ENCODE assay signal across 8 cellular contexts in the genomic region with DNA sequence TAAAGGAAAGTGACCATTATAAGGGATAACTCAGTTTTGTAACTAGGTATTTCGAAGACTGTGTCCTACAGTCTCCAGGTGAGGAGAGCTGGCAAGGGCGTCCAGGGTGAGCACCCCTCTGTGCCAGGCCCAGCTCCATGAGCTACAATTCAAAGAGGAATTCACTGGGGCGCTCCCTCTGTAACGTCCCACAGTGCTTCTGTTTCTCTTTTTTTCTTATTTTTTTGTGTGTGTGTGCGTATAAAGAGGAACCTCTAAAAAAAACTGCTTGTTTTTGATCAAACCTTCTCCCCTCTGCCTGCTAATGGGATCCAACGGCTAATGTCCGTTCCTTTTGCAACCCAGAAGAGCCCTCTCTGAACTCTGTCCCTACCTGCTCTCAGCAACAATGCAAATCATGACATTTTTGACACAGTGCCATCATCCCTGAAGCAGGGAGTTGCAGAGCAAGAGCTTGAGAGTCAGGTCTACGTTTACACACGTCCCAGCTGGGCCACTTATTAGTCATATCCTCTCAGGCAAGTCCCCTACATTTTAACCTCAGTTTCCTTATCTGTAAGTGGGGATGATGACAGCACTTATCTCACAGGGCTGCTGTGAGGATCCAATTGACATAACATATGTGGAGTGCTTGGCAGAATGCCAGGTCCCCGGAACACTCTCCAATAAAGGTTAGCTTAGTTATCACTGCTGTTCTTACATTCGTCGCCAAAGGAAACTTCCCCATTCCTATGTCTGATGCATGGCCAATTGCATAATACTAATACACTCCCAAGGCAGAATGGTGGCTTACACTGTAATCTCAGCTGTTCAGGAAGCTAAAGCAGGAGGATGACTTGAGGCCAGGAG. TPM values are rescaled to one million over a fixed set of nuclear protein-coding genes. Genes with fewer than 3 reads are reported as not detected.
DNase-seq lines count a peak whose midpoint lies in the region; FAIRE-seq and TF ChIP-seq lines count a peak whose summit lies in the region.

No MANE protein-coding gene starts in this region.

- POLR2A ChIA-PET in AG04449 (lab: Yijun Ruan, JAX) = no interaction called here

- H4K91ac ChIP-seq in mesenchymal stem cell (ENCODE audit: low read length) = no peak overlapping the region

- no peak for TF ChIP-seq CTCF in AG04449 (IDR thresholded peaks at IDR 0.05; ENCODE audit: insufficient read depth, low read length, missing control alignments)
- no peak for TF ChIP-seq CTCF in mammary epithelial cell (conservative IDR thresholded peaks at IDR 0.05 in 1 of 2, IDR thresholded peaks at IDR 0.05 in 1 of 2; ENCODE audit: extremely low read depth in 1 of 2, insufficient read depth in 1 of 2, low read depth in 1 of 2, low read length in 2 of 2)

- no peaks in the 10 kb centered on the region for H3K27me3 ChIP-seq in mammary epithelial cell (ENCODE audit: insufficient read depth, low read length)
- H3K27me3 ChIP-seq in mesenchymal stem cell (ENCODE audit: control insufficient read depth in 1 of 2, insufficient read depth in 1 of 2, low read length in 2 of 2) = no peaks in the 10 kb centered on the region

- CTCF ChIA-PET in AG04449 (lab: Yijun Ruan, JAX) = interaction anchor here (0.8 to 3.2 kb wide), 4 partner anchors 13 to 268 kb away, joined by 4 to 15 read pairs (median 4); no protein-coding TSS in a partner anchor
- CTCF ChIA-PET in mammary epithelial cell (lab: Charles Lee; ENCODE audit: low non-redundant PET) = interaction anchor here (0.6 to 1.1 kb wide), 3 partner anchors 184 to 268 kb away, joined by 5 to 10 read pairs (median 7); no protein-coding TSS in a partner anchor

- H3K18ac ChIP-seq in mesenchymal stem cell (ENCODE audit: low read depth in 1 of 2, low read length in 2 of 2) = peak overlapping the region in 1 of 2 experiments; percentile 60

- H3K27ac ChIP-seq in mammary epithelial cell (ENCODE audit: insufficient read depth, low read depth, low read length) (no peak overlapping the region), mesenchymal stem cell (ENCODE audit: low read length, poor library complexity, severe bottlenecking) (no peak overlapping the region)

- DNase-seq in AG04449 (ENCODE audit: low read depth, low spot score) (peak; percentile 78), GM18507 (ENCODE audit: extremely low spot score, insufficient read length, low read depth) (peak; percentile 60), HT-29 (ENCODE audit: low spot score) (peak; percentile 96), RKO (ENCODE audit: low spot score) (peak; percentile 86), mammary epithelial cell (peak; percentile 97), mesenchymal stem cell (peak; percentile 97), NCI-H146 treated with DMSO at 0.1 percent for 48 hours (lab: John Stamatoyannopoulos, UW; ENCODE audit: unreplicated experiment) (no peak), G401 (ENCODE audit: low spot score) (no peak)

- no peak overlapping the region for H2AK5ac ChIP-seq in mesenchymal stem cell (ENCODE audit: low read length, severe bottlenecking)

- in situ Hi-C loops in mammary epithelial cell (cut with MboI; ENCODE audit: low sequenced_read_pairs in 2 of 2) = loop anchor here in 1 of 2 donors (25.0 kb wide), 1 partner anchor 166 kb away; no protein-coding TSS in a partner anchor
- in situ Hi-C loops in G401 (cut with HindIII; ENCODE audit: low sequenced_read_pairs) = no loop called here

- intact Hi-C loops in mammary epithelial cell (cut with micrococcal nuclease) = loop anchor here (1.0 to 2.0 kb wide), 6 partner anchors 18 to 184 kb away; partner anchors contain the start of genes ASCC2, MTMR3, UQCR10 and ZMAT5

- peak; percentile 87 for FAIRE-seq in GM18507 (lab: Jason Lieb, UNC)

- H3K79me1 ChIP-seq in mesenchymal stem cell (replicated peaks; ENCODE audit: low read length, poor library complexity, severe bottlenecking) = peaks cover 5% of the 10 kb centered on the region

- dilution Hi-C loops in mammary epithelial cell (cut with HindIII; ENCODE audit: low sequenced_read_pairs) = no loop called here

- H2BK15ac ChIP-seq in mesenchymal stem cell (ENCODE audit: low read depth, poor library complexity, severe bottlenecking) = no peak overlapping the region

- no peak overlapping the region for H3K4ac ChIP-seq in mesenchymal stem cell (ENCODE audit: low read depth in 1 of 2, low read length in 2 of 2)

- H2AFZ ChIP-seq in mammary epithelial cell (ENCODE audit: low read depth, low read length) (no peak overlapping the region), mesenchymal stem cell (ENCODE audit: low read depth, low read length) (no peak overlapping the region)

- 27% methylated on average over 12 of the region's 12 CpGs for WGBS in mammary epithelial cell (ENCODE audit: low coverage, missing lambda C conversion rate)
- 42% methylated on average over 12 of the region's 12 CpGs for WGBS in mesenchymal stem cell

- no peak overlapping the region for H2BK120ac ChIP-seq in mesenchymal stem cell (ENCODE audit: low read depth, low read length)

- H3K4me1 ChIP-seq in mammary epithelial cell (ENCODE audit: insufficient read depth, low read length) (peaks cover 33% of the 10 kb centered on the region), mesenchymal stem cell (ENCODE audit: control insufficient read depth, insufficient read depth, low read depth, low read length) (no peaks in the 10 kb centered on the region)

- H4K20me1 ChIP-seq in mammary epithelial cell (ENCODE audit: insufficient read depth, low read length) = no peaks in the 10 kb centered on the region

- H2BK12ac ChIP-seq in mesenchymal stem cell (ENCODE audit: low read length in 2 of 2) = peak overlapping the region in 1 of 2 experiments; percentile 6

- no peaks in the 10 kb centered on the region for H3K79me2 ChIP-seq in mammary epithelial cell (ENCODE audit: insufficient read depth, low read length)

- H4K8ac ChIP-seq in mesenchymal stem cell (ENCODE audit: low read length) = no peak overlapping the region

- H3K23ac ChIP-seq in mesenchymal stem cell (ENCODE audit: low read length in 2 of 2) = no peak overlapping the region

- H3K9ac ChIP-seq in mammary epithelial cell (ENCODE audit: insufficient read depth, low read length) (no peak overlapping the region), mesenchymal stem cell (ENCODE audit: low read length) (no peak overlapping the region)

- no peaks in the 10 kb centered on the region for H3K9me3 ChIP-seq in mammary epithelial cell (replicated peaks; ENCODE audit: insufficient read depth, low read length)
- no peaks in the 10 kb centered on the region for H3K9me3 ChIP-seq in mesenchymal stem cell (ENCODE audit: control insufficient read depth, low read length)

- H3K4me3 ChIP-seq in AG04449 (ENCODE audit: low read depth, low read length) (no peak overlapping the region), mammary epithelial cell (replicated peaks in 1 of 3; ENCODE audit: insufficient read depth in 1 of 3, low read depth in 2 of 3, low read length in 3 of 3) (no peak overlapping the region), mesenchymal stem cell (ENCODE audit: insufficient read depth in 1 of 2, low read depth in 1 of 2, low read length in 2 of 2) (no peak overlapping the region)

- no peak overlapping the region for H3K14ac ChIP-seq in mesenchymal stem cell (ENCODE audit: low read length in 2 of 2)

- H3K4me2 ChIP-seq in mammary epithelial cell (ENCODE audit: insufficient read depth, low read depth, low read length) (peak overlapping the region; percentile 28), mesenchymal stem cell (ENCODE audit: low read length, poor library complexity, severe bottlenecking) (no peak overlapping the region)

- H3K36me3 ChIP-seq in mammary epithelial cell (ENCODE audit: insufficient read depth, low read length) (peaks cover 12% of the 10 kb centered on the region), mesenchymal stem cell (ENCODE audit: control insufficient read depth in 1 of 2, insufficient read depth in 2 of 2, low read depth in 1 of 2, low read length in 2 of 2) (peaks cover 47 to 61% of the 10 kb centered on the region in 2 experiments)

- no TSS peak for BruUV-seq in mammary epithelial cell (replicated peaks; lab: Mats Ljungman, UMichigan)

- no peak overlapping the region for H2BK5ac ChIP-seq in mesenchymal stem cell (ENCODE audit: low read depth, low read length, poor library complexity, severe bottlenecking)

RNA-seq across cellular contexts. Expression of gene ASCC2, which starts 16.9 kb away (rescaled TPM):
- 52.2 and 97.2 TPM in 2 replicates for total RNA-seq in HT-29 (2014; rRNA removed; shearing (Covaris generic))
- 10 to 100 TPM; 41.3 to 72.2 TPM for total RNA-seq in mammary epithelial cell
- polyA plus RNA-seq in mammary epithelial cell = 41.7 TPM
- polyA minus RNA-seq in mammary epithelial cell = 155 TPM
- polyA plus RNA-seq in mesenchymal stem cell (2013, experiment 1 of 2) = 43.5 TPM
- polyA plus RNA-seq in mesenchymal stem cell (2013, experiment 2 of 2) = 43.8 TPM
- 31.1 and 51.5 TPM in 2 replicates for total RNA-seq in G401 (2014; rRNA removed; shearing (Covaris generic))

RNA-seq across cellular contexts. Expression of gene UQCR10, which starts 54.0 kb away (rescaled TPM):
- total RNA-seq in HT-29 (2014; rRNA removed; shearing (Covaris generic)) = 226 and 227 TPM in 2 replicates
- 10 to 100 TPM; 49.3 to 95.2 TPM for total RNA-seq in mammary epithelial cell
- polyA plus RNA-seq in mammary epithelial cell = 178 TPM
- 76.8 TPM for polyA minus RNA-seq in mammary epithelial cell
- polyA plus RNA-seq in mesenchymal stem cell (2013, experiment 1 of 2) = 145 TPM
- 148 TPM for polyA plus RNA-seq in mesenchymal stem cell (2013, experiment 2 of 2)
- 114 and 138 TPM in 2 replicates for total RNA-seq in G401 (2014; rRNA removed; shearing (Covaris generic))

RNA-seq across cellular contexts. Expression of gene ZMAT5, which starts 54.4 kb away (rescaled TPM):
- total RNA-seq in HT-29 (2014; rRNA removed; shearing (Covaris generic)) = 21.5 and 30.0 TPM in 2 replicates
- 10 to 100 TPM; 15.3 to 15.5 TPM for total RNA-seq in mammary epithelial cell
- polyA plus RNA-seq in mammary epithelial cell = 15.1 TPM
- polyA minus RNA-seq in mammary epithelial cell = 11.3 TPM
- polyA plus RNA-seq in mesenchymal stem cell (2013, experiment 1 of 2) = 30.6 TPM
- polyA plus RNA-seq in mesenchymal stem cell (2013, experiment 2 of 2) = 33.0 TPM
- total RNA-seq in G401 (2014; rRNA removed; shearing (Covaris generic)) = 28.7 and 30.0 TPM in 2 replicates

Comparison
In these comparisons a context has a peak if more than half of its experiments do, and no peak if none do; other contexts are left out.
1. DNase-seq: peak in AG04449 (single experiment), GM18507 (single experiment), HT-29 (single experiment), RKO (single experiment), mammary epithelial cell (single experiment) and mesenchymal stem cell (single experiment); none in NCI-H146 treated with DMSO at 0.1 percent for 48 hours (single experiment) and G401 (single experiment).